Comparison of ENCODE assay signal across 21 cellular contexts in the genomic region with DNA sequence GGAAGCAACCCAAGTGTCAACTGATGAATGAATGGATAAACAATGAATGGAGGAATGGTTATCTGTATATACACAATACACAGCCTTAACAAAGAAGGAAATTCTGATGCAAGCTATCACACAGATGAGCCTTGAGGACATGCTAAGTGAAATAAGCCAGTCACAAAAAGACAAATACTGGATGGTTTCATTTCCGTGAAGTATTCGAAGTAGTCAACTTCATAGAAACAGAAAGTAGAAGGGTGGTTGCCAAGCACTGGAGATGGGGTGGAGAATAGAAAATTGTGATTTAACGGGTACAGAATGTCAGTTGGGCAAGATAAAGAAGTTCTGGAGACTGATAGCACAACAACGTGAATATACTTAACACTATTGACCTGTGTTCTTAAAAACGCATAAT. TPM values are rescaled to one million over a fixed set of nuclear protein-coding genes. Genes with fewer than 3 reads are reported as not detected.
DNase-seq lines count a peak whose midpoint lies in the region; ATAC-seq, FAIRE-seq and TF ChIP-seq lines count a peak whose summit lies in the region.
"Had no signal": no experiment of that assay in that cellular context is flagged by ENCODE, and none has a peak within 500 bp of the region (broad histone marks: within the 10 kb centered on the region; RNA-seq: fewer than 3 reads in every experiment).

No MANE protein-coding gene starts in this region.

- H3K4me3 Mint-ChIP-seq in T-helper 2 cell treated with Interferon-gamma antibody and Interleukin-4, amounts not matched to agents 5 μg/mL and 100 μg/mL, for 36 hours, result peak overlapping the region; percentile 29
- H3K4me3 Mint-ChIP-seq in natural killer cell treated with Interleukin-12 subunit alpha and Interleukin-12 subunit beta and Interleukin-15 and Interleukin-18, amount 100 ng/mL, for 72 hours, result peak overlapping the region; percentile 5

- no peak for DNase-seq in activated naive CD4-positive, alpha-beta T cell treated with anti-CD3 and anti-CD28 coated beads, Interleukin-2, amount 50 U/mL, for 72 hours (ENCODE audit: low spot score in 2 of 2)
- DNase-seq in activated naive CD4-positive, alpha-beta T cell treated with anti-CD3 and anti-CD28 coated beads, Interleukin-2, amount 50 U/mL, for 16 hours, result no peak
- DNase-seq in T-helper 2 cell treated with Interferon-gamma antibody and Interleukin-4, amounts not matched to agents 5 μg/mL and 100 μg/mL, for 36 hours (ENCODE audit: low spot score), result no peak
- no peak for DNase-seq in natural killer cell treated with Interleukin-12 subunit alpha and Interleukin-12 subunit beta and Interleukin-15 and Interleukin-18, amount 100 ng/mL, for 72 hours (ENCODE audit: low spot score)
- no peak for DNase-seq in GM12892 (ENCODE audit: insufficient read length)
- DNase-seq: dermis blood vessel endothelial cell; DMS 273 treated with DMSO at 0.1 percent for 48 hours; H7; NCI-H1417 treated with DMSO at 0.1 percent for 48 hours; NCI-H526; psoas muscle; Right ventricle myocardium superior; stimulated activated CD4-positive, alpha-beta T cell treated with anti-CD3 and anti-CD28 coated beads, Interleukin-2, amount 100 ng/mL, for 24 hours; stimulated activated naive CD4-positive, alpha-beta T cell treated with Interleukin-2 at 50 U/mL for 16 hours had no signal

- peak; percentile 31 to 73 for ATAC-seq in activated naive CD4-positive, alpha-beta T cell treated with anti-CD3 and anti-CD28 coated beads, Interleukin-2, amount 50 U/mL, for 72 hours
- peak; percentile 69 for ATAC-seq in HG02798 (IDR thresholded peaks at IDR 0.05; ENCODE audit: poor library complexity, unreplicated experiment)
- ATAC-seq in natural killer cell treated with Interleukin-12 subunit alpha and Interleukin-12 subunit beta and Interleukin-15 and Interleukin-18, amount 100 ng/mL, for 72 hours, result peak; percentile 36 to 63
- ATAC-seq in HG02981 (IDR thresholded peaks at IDR 0.05; ENCODE audit: unreplicated experiment), result no peak
- ATAC-seq in HG03354 (IDR thresholded peaks at IDR 0.05; ENCODE audit: poor library complexity, severe bottlenecking, unreplicated experiment), result no peak
- ATAC-seq: psoas muscle had no signal

- H3K9me3 Mint-ChIP-seq in activated naive CD4-positive, alpha-beta T cell treated with anti-CD3 and anti-CD28 coated beads, Interleukin-2, amount 50 U/mL, for 72 hours, result no peaks in the 10 kb centered on the region
- peaks cover 5% of the 10 kb centered on the region for H3K9me3 Mint-ChIP-seq in T-helper 2 cell treated with Interferon-gamma antibody and Interleukin-4, amounts not matched to agents 5 μg/mL and 100 μg/mL, for 36 hours
- H3K9me3 Mint-ChIP-seq in natural killer cell treated with Interleukin-12 subunit alpha and Interleukin-12 subunit beta and Interleukin-15 and Interleukin-18, amount 100 ng/mL, for 72 hours, result no peaks in the 10 kb centered on the region

- peaks cover 40 to 59% of the 10 kb centered on the region in 2 donors for H3K36me3 Mint-ChIP-seq in activated naive CD4-positive, alpha-beta T cell treated with anti-CD3 and anti-CD28 coated beads, Interleukin-2, amount 50 U/mL, for 72 hours
- peaks cover 72% of the 10 kb centered on the region for H3K36me3 Mint-ChIP-seq in T-helper 2 cell treated with Interferon-gamma antibody and Interleukin-4, amounts not matched to agents 5 μg/mL and 100 μg/mL, for 36 hours (ENCODE audit: low read depth)
- H3K36me3 Mint-ChIP-seq in natural killer cell treated with Interleukin-12 subunit alpha and Interleukin-12 subunit beta and Interleukin-15 and Interleukin-18, amount 100 ng/mL, for 72 hours, result peaks cover 21% of the 10 kb centered on the region

- FAIRE-seq in GM12892 (lab: Jason Lieb, UNC), result no peak
- FAIRE-seq: endothelial cell of umbilical vein, GM19239, TTC549 had no signal

- no peak for TF ChIP-seq POLR2A in GM12892 (IDR thresholded peaks at IDR 0.05; ENCODE audit: low read depth, low read length)

- H3K4me1 Mint-ChIP-seq in T-helper 2 cell treated with Interferon-gamma antibody and Interleukin-4, amounts not matched to agents 5 μg/mL and 100 μg/mL, for 36 hours (ENCODE audit: low read depth), result peaks cover 23% of the 10 kb centered on the region
- H3K4me1 Mint-ChIP-seq in natural killer cell treated with Interleukin-12 subunit alpha and Interleukin-12 subunit beta and Interleukin-15 and Interleukin-18, amount 100 ng/mL, for 72 hours (ENCODE audit: low read depth in 2 of 2), result peaks cover 12 to 31% of the 10 kb centered on the region in 2 donors
- H3K4me1 Mint-ChIP-seq: CD14-positive monocyte had no signal

- no peaks in the 10 kb centered on the region for H3K27me3 Mint-ChIP-seq in T-helper 2 cell treated with Interferon-gamma antibody and Interleukin-4, amounts not matched to agents 5 μg/mL and 100 μg/mL, for 36 hours (ENCODE audit: low read depth)
- no peaks in the 10 kb centered on the region for H3K27me3 Mint-ChIP-seq in natural killer cell treated with Interleukin-12 subunit alpha and Interleukin-12 subunit beta and Interleukin-15 and Interleukin-18, amount 100 ng/mL, for 72 hours

- no peak overlapping the region for H3K27ac Mint-ChIP-seq in activated naive CD4-positive, alpha-beta T cell treated with anti-CD3 and anti-CD28 coated beads, Interleukin-2, amount 50 U/mL, for 72 hours
- peak overlapping the region; percentile 80 for H3K27ac Mint-ChIP-seq in T-helper 2 cell treated with Interferon-gamma antibody and Interleukin-4, amounts not matched to agents 5 μg/mL and 100 μg/mL, for 36 hours
- no peak overlapping the region for H3K27ac Mint-ChIP-seq in natural killer cell treated with Interleukin-12 subunit alpha and Interleukin-12 subunit beta and Interleukin-15 and Interleukin-18, amount 100 ng/mL, for 72 hours

RNA-seq across cellular contexts. Expression of a gene that starts 28.2 kb away (rescaled TPM):
- total RNA-seq in activated naive CD4-positive, alpha-beta T cell treated with anti-CD3 and anti-CD28 coated beads, Interleukin-2, amount 50 U/mL, for 72 hours, result 10 to 100 TPM; 73.8 to 75.1 TPM
- total RNA-seq in natural killer cell treated with Interleukin-12 subunit alpha and Interleukin-12 subunit beta and Interleukin-15 and Interleukin-18, amount 100 ng/mL, for 72 hours, result 10 to 100 TPM; 44.8 to 60.2 TPM
- polyA plus RNA-seq in GM12892 (2012; ENCODE audit: missing spikeins), result 31.7 TPM

RNA-seq across cellular contexts. Expression of a gene that starts 56.2 kb away (rescaled TPM):
- 10 to 100 TPM; 10.8 to 24.9 TPM for total RNA-seq in activated naive CD4-positive, alpha-beta T cell treated with anti-CD3 and anti-CD28 coated beads, Interleukin-2, amount 50 U/mL, for 72 hours
- 10 to 100 TPM; 19.1 to 19.3 TPM for total RNA-seq in natural killer cell treated with Interleukin-12 subunit alpha and Interleukin-12 subunit beta and Interleukin-15 and Interleukin-18, amount 100 ng/mL, for 72 hours
- 15.6 TPM for polyA plus RNA-seq in GM12892 (2012; ENCODE audit: missing spikeins)

RNA-seq across cellular contexts. Expression of a gene that starts 56.4 kb away (rescaled TPM):
- total RNA-seq in activated naive CD4-positive, alpha-beta T cell treated with anti-CD3 and anti-CD28 coated beads, Interleukin-2, amount 50 U/mL, for 72 hours, result 10 to 100 TPM; 42.0 to 58.7 TPM
- total RNA-seq in natural killer cell treated with Interleukin-12 subunit alpha and Interleukin-12 subunit beta and Interleukin-15 and Interleukin-18, amount 100 ng/mL, for 72 hours, result 10 to 100 TPM; 65.8 to 96.5 TPM
- polyA plus RNA-seq in GM12892 (2012; ENCODE audit: missing spikeins), result 48.9 TPM

Comparison
In these comparisons a context has a peak if more than half of its experiments do, and no peak if none do; other contexts are left out.
1. ATAC-seq: peak in activated naive CD4-positive, alpha-beta T cell treated with anti-CD3 and anti-CD28 coated beads, Interleukin-2, amount 50 U/mL, for 72 hours (2 of 2), HG02798 (single experiment) and natural killer cell treated with Interleukin-12 subunit alpha and Interleukin-12 subunit beta and Interleukin-15 and Interleukin-18, amount 100 ng/mL, for 72 hours (2 of 2); none in HG02981 (single experiment) and HG03354 (single experiment).